Comparison of ENCODE assay signal across 8 cellular contexts in genomic region chr1:165717918-165718515, GRCh38. TPM values are rescaled to one million over a fixed set of nuclear protein-coding genes. Genes with fewer than 3 reads are reported as not detected.
DNase-seq lines count a peak whose midpoint lies in the region; ATAC-seq, FAIRE-seq and TF ChIP-seq lines count a peak whose summit lies in the region.

No MANE protein-coding gene starts in this region.

- H3K27ac ChIP-seq in neural cell (ENCODE audit: low read length): no peak overlapping the region

- no peaks in the 10 kb centered on the region for H3K36me3 ChIP-seq in neural cell (ENCODE audit: insufficient read depth, low read length)

- no peaks in the 10 kb centered on the region for H3F3A ChIP-seq in neural cell (ENCODE audit: insufficient read depth, low read length, poor library complexity, severe bottlenecking)

- H2AFZ ChIP-seq in neural cell (ENCODE audit: low read depth, low read length): no peak overlapping the region

- TF ChIP-seq CTCF in neural cell (IDR thresholded peaks at IDR 0.05; ENCODE audit: poor library complexity, severe bottlenecking): peak; percentile 78

- ATAC-seq in GM21515 (IDR thresholded peaks at IDR 0.05; ENCODE audit: unreplicated experiment) (peak; percentile 56), esophagus mucosa (peak; percentile 48), sciatic nerve (no peak)

- peak; percentile 81 for TF ChIP-seq RAD21 in neural cell (conservative IDR thresholded peaks at IDR 0.05)

- H3K27me3 ChIP-seq in neural cell (ENCODE audit: insufficient read depth, low read depth, low read length): no peaks in the 10 kb centered on the region

- H3K4me3 ChIP-seq in neural cell (ENCODE audit: low read length): no peak overlapping the region

- no peaks in the 10 kb centered on the region for H3K9me2 ChIP-seq in neural cell (ENCODE audit: insufficient read depth, low read length)

- peak; percentile 31 for DNase-seq in DMS79 treated with DMSO at 0.1 percent for 48 hours (lab: John Stamatoyannopoulos, UW)
- DNase-seq in NCI-H128 (lab: John Stamatoyannopoulos, UW; ENCODE audit: unreplicated experiment): peak; percentile 58
- DNase-seq in sciatic nerve (ENCODE audit: low spot score): no peak
- no peak for DNase-seq in GOT3 (lab: John Stamatoyannopoulos, UW)

- intact Hi-C loops in sciatic nerve (cut with DNase I): no loop called here

- H3K9ac ChIP-seq in neural cell (ENCODE audit: low read length): no peak overlapping the region

- no peak overlapping the region for H3K4me2 ChIP-seq in neural cell (ENCODE audit: low read length)

- peak; percentile 96 for FAIRE-seq in TTC549 (lab: Jason Lieb, UNC)

- no peaks in the 10 kb centered on the region for H3K9me3 ChIP-seq in neural cell (ENCODE audit: low read length)

- TF ChIP-seq EP300 in neural cell (conservative IDR thresholded peaks at IDR 0.05; ENCODE audit: poor library complexity, severe bottlenecking): no peak

- H3K79me2 ChIP-seq in neural cell (replicated peaks; ENCODE audit: insufficient read depth, low read length): no peaks in the 10 kb centered on the region

- no peaks in the 10 kb centered on the region for H4K20me1 ChIP-seq in neural cell (ENCODE audit: insufficient read depth)

TF ChIP-seq in neural cell, 6 proteins besides CTCF, POLR2A, EP300 and RAD21:
- TF ChIP-seq MXI1 (conservative IDR thresholded peaks at IDR 0.05; ENCODE audit: poor library complexity, severe bottlenecking) (no peak), SMC3 (conservative IDR thresholded peaks at IDR 0.05; ENCODE audit: poor library complexity) (peak; percentile 83), EZH2 (IDR thresholded peaks at IDR 0.05; ENCODE audit: borderline replicate concordance, insufficient read depth, low read length, poor library complexity, severe bottlenecking) (no peak), TAF1 (IDR thresholded peaks at IDR 0.05; ENCODE audit: low read depth) (no peak)

RNA-seq across cellular contexts. Expression of gene ALDH9A1, which starts 19.7 kb away (rescaled TPM):
- total RNA-seq in esophagus mucosa (108 TPM), sciatic nerve (61.1 TPM)
- 25.5 and 26.6 TPM in 2 replicates for polyA plus RNA-seq in neural cell
- polyA minus RNA-seq in neural cell: 16.7 and 19.0 TPM in 2 replicates

RNA-seq across cellular contexts. Expression of gene TMCO1, which starts 50.7 kb away (rescaled TPM):
- total RNA-seq in esophagus mucosa (60.6 TPM), sciatic nerve (55.1 TPM)
- 116 and 137 TPM in 2 replicates for polyA plus RNA-seq in neural cell
- 79.4 and 79.8 TPM in 2 replicates for polyA minus RNA-seq in neural cell

Comparison
In these comparisons a context has a peak if more than half of its experiments do, and no peak if none do; other contexts are left out.
1. DNase-seq: peak in DMS79 treated with DMSO at 0.1 percent for 48 hours (single experiment) and NCI-H128 (single experiment); none in sciatic nerve (single experiment) and GOT3 (single experiment).